8 cellular contexts compared by ENCODE assay signal in genomic region chr20:44209691-44210421, GRCh38. TPM values are rescaled to one million over a fixed set of nuclear protein-coding genes. Genes with fewer than 3 reads are reported as not detected.
DNase-seq lines count a peak whose midpoint lies in the region; ATAC-seq, FAIRE-seq and TF ChIP-seq lines count a peak whose summit lies in the region.

No MANE protein-coding gene starts in this region.

- H3K27me3 ChIP-seq in NT2/D1 (ENCODE audit: insufficient read depth, insufficient read length) (no peaks in the 10 kb centered on the region), bronchial epithelial cell (ENCODE audit: control insufficient read depth, insufficient read depth, low read length) (no peaks in the 10 kb centered on the region), left lung (no peaks in the 10 kb centered on the region)

- H3K9ac ChIP-seq in NT2/D1 (ENCODE audit: insufficient read length, low read depth): peak overlapping the region; percentile 96

- intact Hi-C loops in left lung (cut with DNase I): loop anchor here in 1 of 2 donors (10.0 kb wide), 2 partner anchors 175 to 255 kb away; no protein-coding TSS in a partner anchor

- no peak for TF ChIP-seq CTCF in 22Rv1 (IDR thresholded peaks at IDR 0.05)
- TF ChIP-seq CTCF in bronchial epithelial cell (IDR thresholded peaks at IDR 0.05; ENCODE audit: insufficient read depth, low read length, severe bottlenecking): no peak
- no peak for TF ChIP-seq CTCF in left lung (IDR thresholded peaks at IDR 0.05)

- H3K4me3 ChIP-seq in NT2/D1 (ENCODE audit: insufficient read length, low read depth) (peak overlapping the region; percentile 94), bronchial epithelial cell (ENCODE audit: low read depth, low read length) (peak overlapping the region; percentile 65), left lung (peak overlapping the region; percentile 93 to 98)

- FAIRE-seq in GM12891 (lab: Jason Lieb, UNC) (no peak), bronchial epithelial cell (lab: Jason Lieb, UNC) (no peak)

- ATAC-seq in left lung (peak; percentile 6), GM19328 (IDR thresholded peaks at IDR 0.05; ENCODE audit: unreplicated experiment) (no peak)

- no peaks in the 10 kb centered on the region for H3K9me3 ChIP-seq in NT2/D1 (ENCODE audit: insufficient read depth, low read length)
- H3K9me3 ChIP-seq in left lung: no peaks in the 10 kb centered on the region

- H3K36me3 ChIP-seq in NT2/D1 (ENCODE audit: insufficient read depth, insufficient read length, low read length) (peaks cover 19% of the 10 kb centered on the region), bronchial epithelial cell (ENCODE audit: control insufficient read depth, insufficient read depth, low read length) (no peaks in the 10 kb centered on the region), left lung (peaks cover 0 to 21% of the 10 kb centered on the region in 2 donors)

- H3K27ac ChIP-seq in 22Rv1 (peak overlapping the region; percentile 97), left lung (peak overlapping the region; percentile 96 to 97), temporal lobe (ENCODE audit: low read depth, low read length) (peak overlapping the region; percentile 86)

- no peak for TF ChIP-seq POLR2A in GM12891 (IDR thresholded peaks at IDR 0.05; ENCODE audit: low read depth, low read length)

- H3K4me1 ChIP-seq in NT2/D1 (ENCODE audit: insufficient read depth, insufficient read length): no peaks in the 10 kb centered on the region
- H3K4me1 ChIP-seq in left lung: peaks cover 27 to 61% of the 10 kb centered on the region in 2 donors

- DNase-seq in GM12891 (ENCODE audit: insufficient read length, low spot score) (no peak), NT2/D1 (ENCODE audit: low read depth, low spot score) (no peak), bronchial epithelial cell (ENCODE audit: low read depth) (no peak), left lung (no peak), COR-L47 (lab: John Stamatoyannopoulos, UW) (no peak)

TF ChIP-seq in GM12891, 5 proteins besides CTCF, POLR2A, EP300 and RAD21:
- TF ChIP-seq SPI1 (IDR thresholded peaks at IDR 0.05; ENCODE audit: low read depth, low read length) (peak; percentile 47), POU2F2 (IDR thresholded peaks at IDR 0.05; ENCODE audit: low read depth, low read length) (no peak)

RNA-seq across cellular contexts. Expression of gene OSER1, which starts 0.7 kb away (rescaled TPM):
- 24.7 TPM for polyA plus RNA-seq in GM12891 (2012; ENCODE audit: low read depth, missing spikeins)
- total RNA-seq in bronchial epithelial cell (31.9 and 53.2 TPM in 2 replicates), left lung (10 to 100 TPM; 22.3 to 30.0 TPM), temporal lobe (24.8 TPM)

RNA-seq across cellular contexts. Expression of gene JPH2, which starts 22.9 kb away (rescaled TPM):
- 0.06 TPM for polyA plus RNA-seq in GM12891 (2012; ENCODE audit: low read depth, missing spikeins)
- total RNA-seq in bronchial epithelial cell: under 0.01 TPM in 2 replicates
- 1 to 10 TPM; 3.4 to 7.4 TPM for total RNA-seq in left lung
- total RNA-seq in temporal lobe: under 0.01 TPM

RNA-seq across cellular contexts. Expression of gene GDAP1L1, which starts 37.3 kb away (rescaled TPM):
- 0.33 TPM for polyA plus RNA-seq in GM12891 (2012; ENCODE audit: low read depth, missing spikeins)
- total RNA-seq in bronchial epithelial cell (not detected in 2 replicates), left lung (not detected), temporal lobe (98.6 TPM)

Comparison
In these comparisons a context has a peak if more than half of its experiments do, and no peak if none do; other contexts are left out.
1. RNA of gene GDAP1L1, which starts 37.3 kb away (total RNA-seq): 98.6 TPM in temporal lobe (single experiment); not detected in bronchial epithelial cell and not detected in left lung; every median in the first group is over 10 times any median in the second.
2. Peak in every context shown above with its lines, with median percentiles within 50 percentile points of each other: H3K27ac ChIP-seq and H3K4me3 ChIP-seq.